ENCODE assay signal across 8 cellular contexts in the genomic region with DNA sequence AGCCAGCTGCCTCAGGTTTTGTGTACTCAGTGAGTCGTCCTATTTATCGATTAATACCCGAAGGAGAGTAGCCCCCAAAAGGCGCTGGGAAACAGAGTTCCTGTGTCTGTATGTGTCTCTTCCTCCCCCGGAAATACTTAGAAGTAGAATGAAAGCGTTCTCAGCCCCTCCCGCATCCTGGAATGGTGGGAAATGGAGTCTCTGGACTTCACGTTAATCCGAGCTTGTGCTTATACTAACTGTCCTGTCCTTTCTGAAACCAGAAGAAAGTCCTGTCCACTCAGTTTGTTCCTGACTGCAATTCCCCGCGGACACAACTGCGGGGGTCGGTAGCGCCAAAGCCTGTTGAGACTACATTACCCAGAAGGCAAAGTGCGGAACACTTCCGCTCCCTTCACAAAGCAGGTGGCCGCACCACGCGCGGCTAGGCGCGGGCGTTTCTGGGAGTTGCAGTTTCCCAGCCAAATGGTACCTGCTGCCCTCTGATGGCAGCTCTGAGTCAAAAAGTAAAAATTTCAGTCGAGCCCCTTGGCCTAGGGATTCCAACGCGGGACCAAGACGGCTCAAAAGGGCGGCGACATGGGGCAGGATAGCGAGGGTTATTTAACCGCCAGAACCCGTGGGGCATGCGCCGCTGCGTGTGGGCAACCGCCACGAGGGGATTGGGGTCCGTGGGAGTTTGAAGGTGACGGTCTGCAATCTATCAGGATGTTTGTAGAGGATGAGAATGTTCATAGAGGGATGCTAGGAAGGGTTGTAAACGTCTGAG. TPM values are rescaled to one million over a fixed set of nuclear protein-coding genes. Genes with fewer than 3 reads are reported as not detected.
A peak's percentile ranks its signal among the peaks of the same experiment; 100 is the strongest.
DNase-seq lines count a peak whose midpoint lies in the region; ATAC-seq and TF ChIP-seq lines count a peak whose summit lies in the region.

No MANE protein-coding gene starts in this region.

- WGBS in HUES64 = 7% methylated on average over 40 of the region's 40 CpGs

- intact Hi-C loops in CD4-positive, alpha-beta T cell (cut with DNase I, micrococcal nuclease) = loop anchor here (1.0 to 2.0 kb wide), 6 partner anchors 10 to 112 kb away; a partner anchor contains a TSS

- H3K9me3 ChIP-seq in CD4-positive, alpha-beta T cell (ENCODE audit: control insufficient read depth, low read length) = no peaks in the 10 kb centered on the region
- no peaks in the 10 kb centered on the region for H3K9me3 ChIP-seq in HUES64 (ENCODE audit: insufficient read depth, low read depth, low read length)
- no peaks in the 10 kb centered on the region for H3K9me3 ChIP-seq in OCI-LY1 (ENCODE audit: low read length)

- H3K79me2 ChIP-seq in OCI-LY1 (ENCODE audit: insufficient read depth, low read length) = peaks cover 9% of the 10 kb centered on the region

- H3K4me1 ChIP-seq in HUES64 (ENCODE audit: insufficient read depth, low read length) = peaks cover 9% of the 10 kb centered on the region; the same call in 1 of the 2 replicates
- peaks cover 16% of the 10 kb centered on the region for H3K4me1 ChIP-seq in OCI-LY1 (ENCODE audit: insufficient read depth, low read length, severe bottlenecking)

- no peaks in the 10 kb centered on the region for H4K20me1 ChIP-seq in OCI-LY1 (ENCODE audit: insufficient read depth, low read length)

- H3K27me3 Mint-ChIP-seq in CD4-positive, alpha-beta T cell = no peaks in the 10 kb centered on the region

- no peak overlapping the region for H2AFZ ChIP-seq in OCI-LY1 (ENCODE audit: low read length)

- H3K9ac ChIP-seq in HUES64 (ENCODE audit: low read depth, low read length) (peak overlapping the region; percentile 11; the same call in 1 of the 2 replicates), OCI-LY1 (ENCODE audit: low read length) (peak overlapping the region; percentile 76)

- H3K4me2 ChIP-seq in OCI-LY1 (ENCODE audit: low read length) = peak overlapping the region; percentile 93

- H3F3A ChIP-seq in OCI-LY1 (ENCODE audit: insufficient read depth, low read length) = no peaks in the 10 kb centered on the region

- ATAC-seq in CD4-positive, alpha-beta T cell (ENCODE audit: poor library complexity) = peak; percentile 41
- ATAC-seq in GM19463 (IDR thresholded peaks at IDR 0.05; ENCODE audit: unreplicated experiment) = peak; percentile 34

- POLR2A ChIA-PET in CD4-positive, alpha-beta T cell (lab: Charles Lee) = interaction anchor here (0.7 to 4.2 kb wide), 15 partner anchors 9 to 168 kb away, joined by 3 to 59 read pairs (median 5); a partner anchor contains a TSS

- H3K9me3 Mint-ChIP-seq in CD4-positive, alpha-beta T cell = no peaks in the 10 kb centered on the region

- peak; percentile 73 for TF ChIP-seq CTCF in CD4-positive, alpha-beta T cell (IDR thresholded peaks at IDR 0.05)
- TF ChIP-seq CTCF in OCI-LY1 (IDR thresholded peaks at IDR 0.05; ENCODE audit: low read length) = peak; percentile 68
- peak; percentile 69 for TF ChIP-seq CTCF in epithelial cell of esophagus (IDR thresholded peaks at IDR 0.05; ENCODE audit: insufficient read depth, low read depth, low read length, missing control alignments)

- peak overlapping the region; percentile 95 for H3K4me3 Mint-ChIP-seq in CD4-positive, alpha-beta T cell

- peak overlapping the region; percentile 71 for H3K27ac ChIP-seq in CD4-positive, alpha-beta T cell (ENCODE audit: low read depth, low read length)
- H3K27ac ChIP-seq in HUES64 (ENCODE audit: low read depth, low read length) = peak overlapping the region; percentile 34
- H3K27ac ChIP-seq in OCI-LY1 (ENCODE audit: low read depth, low read length, poor library complexity, severe bottlenecking) = peak overlapping the region; percentile 91

- H3K27ac Mint-ChIP-seq in CD4-positive, alpha-beta T cell = peak overlapping the region; percentile 81

- no peaks in the 10 kb centered on the region for H3K27me3 ChIP-seq in CD4-positive, alpha-beta T cell (ENCODE audit: control insufficient read depth, insufficient read depth, low read length)
- H3K27me3 ChIP-seq in HUES64 (ENCODE audit: insufficient read depth, low read length) (no peaks in the 10 kb centered on the region), OCI-LY1 (ENCODE audit: insufficient read depth, low read length) (no peaks in the 10 kb centered on the region)

- peaks cover 12% of the 10 kb centered on the region for H3K36me3 Mint-ChIP-seq in CD4-positive, alpha-beta T cell (ENCODE audit: low read depth)

- H3K4me3 ChIP-seq in HUES64 (ENCODE audit: low read length) = peak overlapping the region; percentile 75
- H3K4me3 ChIP-seq in OCI-LY1 (ENCODE audit: low read depth, low read length, poor library complexity, severe bottlenecking) = peak overlapping the region; percentile 67
- peak overlapping the region; percentile 75 for H3K4me3 ChIP-seq in epithelial cell of esophagus (ENCODE audit: low read length)

- no peaks in the 10 kb centered on the region for H3K9me2 ChIP-seq in OCI-LY1 (ENCODE audit: low read depth, low read length)

- CTCF ChIA-PET in CD4-positive, alpha-beta T cell (lab: Charles Lee) = interaction anchor here (0.6 to 3.3 kb wide), 18 partner anchors 9 to 112 kb away, joined by 3 to 30 read pairs (median 4); a partner anchor contains a TSS

- peaks cover 46% of the 10 kb centered on the region for H3K4me1 Mint-ChIP-seq in CD4-positive, alpha-beta T cell (ENCODE audit: low read depth)

- H3K36me3 ChIP-seq in HUES64 (ENCODE audit: insufficient read depth, low read length) = peaks cover 8% of the 10 kb centered on the region
- peaks cover 18% of the 10 kb centered on the region; the same call in 1 of the 2 replicates for H3K36me3 ChIP-seq in OCI-LY1 (ENCODE audit: insufficient read depth, low read length)

- DNase-seq in CD4-positive, alpha-beta T cell = peak; percentile 82 to 90 (median 88)
- peak; percentile 85 for DNase-seq in activated T-cell treated with anti-CD3 and anti-CD28 coated beads for 1 hour (ENCODE audit: low read depth)
- DNase-seq in epithelial cell of esophagus (ENCODE audit: low read depth) = peak; percentile 96
- DNase-seq in middle frontal gyrus (ENCODE audit: extremely low spot score, low spot score) = peak; percentile 90
- peak; percentile 79 to 84 for DNase-seq in stimulated activated CD8-positive, alpha-beta memory T cell treated with anti-CD3 and anti-CD28 coated beads, Interleukin-2, amount 100 ng/mL, for 1 hour (ENCODE audit: low read depth in 2 of 2)

RNA-seq across cellular contexts. Expression of a gene that starts 2.2 kb away (rescaled TPM):
- 10 to 100 TPM; 13.6 to 13.9 TPM for total RNA-seq in CD4-positive, alpha-beta T cell
- polyA plus RNA-seq in HUES64 (2013, experiment 1 of 2) = 48.5 TPM
- 51.0 TPM for polyA plus RNA-seq in HUES64 (2013, experiment 2 of 2)

RNA-seq across cellular contexts. Expression of a gene that starts 10.3 kb away (rescaled TPM):
- total RNA-seq in CD4-positive, alpha-beta T cell = 100 to 1,000 TPM; 105 to 113 TPM
- 53.3 TPM for polyA plus RNA-seq in HUES64 (2013, experiment 1 of 2)
- 53.6 TPM for polyA plus RNA-seq in HUES64 (2013, experiment 2 of 2)

RNA-seq across cellular contexts. Expression of a gene that starts 24.4 kb away (rescaled TPM):
- 100 to 1,000 TPM; 114 to 119 TPM for total RNA-seq in CD4-positive, alpha-beta T cell
- 34.2 TPM for polyA plus RNA-seq in HUES64 (2013, experiment 1 of 2)
- polyA plus RNA-seq in HUES64 (2013, experiment 2 of 2) = 30.1 TPM

RNA-seq across cellular contexts. Expression of a gene that starts 24.5 kb away (rescaled TPM):
- 1 to 10 TPM; 5.0 to 6.2 TPM for total RNA-seq in CD4-positive, alpha-beta T cell
- 8.5 TPM for polyA plus RNA-seq in HUES64 (2013, experiment 1 of 2)
- polyA plus RNA-seq in HUES64 (2013, experiment 2 of 2) = 9.6 TPM

RNA-seq across cellular contexts. Expression of a gene that starts 27.2 kb away (rescaled TPM):
- 100 to 1,000 TPM in 1 of 2 experiments, 10 to 100 TPM in 1; 96.5 to 103 TPM for total RNA-seq in CD4-positive, alpha-beta T cell
- 25.7 TPM for polyA plus RNA-seq in HUES64 (2013, experiment 1 of 2)
- 25.2 TPM for polyA plus RNA-seq in HUES64 (2013, experiment 2 of 2)

Comparison
In these comparisons a context has a peak if more than half of its experiments do, and no peak if none do; other contexts are left out.
1. Peak in every context shown above with its lines: DNase-seq, ATAC-seq, H3K4me3 ChIP-seq and H3K27ac ChIP-seq.
2. H3K27ac ChIP-seq: peak in every context shown above with its lines; median percentile 91 in OCI-LY1; 71 in CD4-positive, alpha-beta T cell; 34 in HUES64.